In the genomic region with DNA sequence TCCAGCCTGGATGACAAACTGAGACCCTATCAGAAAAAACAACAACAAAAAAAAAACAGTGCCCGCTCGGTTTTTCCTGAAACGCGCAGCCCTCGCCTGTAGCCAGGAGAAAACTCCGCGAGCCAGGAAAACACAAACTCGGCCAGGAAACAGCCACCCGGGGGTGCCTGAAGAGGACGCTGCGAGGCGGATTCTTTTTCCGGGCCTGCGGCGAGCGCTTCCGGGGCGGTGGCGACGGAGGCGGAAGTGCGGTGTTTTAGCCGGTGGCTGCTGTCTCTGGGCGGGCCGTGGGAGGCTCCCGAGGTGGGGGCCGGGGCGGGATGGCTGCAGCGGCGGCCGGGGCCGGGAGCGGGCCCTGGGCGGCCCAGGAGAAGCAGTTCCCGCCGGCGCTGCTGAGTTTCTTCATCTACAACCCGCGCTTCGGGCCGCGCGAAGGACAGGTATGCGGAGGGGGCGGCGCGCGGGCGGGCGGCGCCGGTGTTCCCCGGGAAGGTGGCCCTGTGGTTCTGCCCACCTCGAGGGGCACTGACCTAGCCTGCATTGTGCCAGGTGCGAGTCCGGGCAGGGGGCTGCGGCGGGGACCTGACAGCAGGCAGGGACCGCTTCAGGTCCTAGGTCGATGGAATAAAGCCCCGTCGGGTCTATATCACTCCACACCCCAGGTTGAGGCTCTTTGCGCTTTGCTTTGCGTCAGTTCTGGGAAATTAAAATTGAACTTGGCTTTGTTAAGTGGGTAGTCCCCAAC, we compare ENCODE assay signal across 8 cellular contexts. TPM values are rescaled to one million over a fixed set of nuclear protein-coding genes. Genes with fewer than 3 reads are reported as not detected.
DNase-seq lines count a peak whose midpoint lies in the region; ATAC-seq lines count a peak whose summit lies in the region.
"Not testable (repeated sequence)": the region's sequence is repeated elsewhere in the genome, so short reads cannot be mapped to it uniquely, and the experiment has no call there.

A gene (plus strand): TSS at position 254 of the 745 bp plus-strand sequence. CDS start 67 bp downstream, at position 321.

- not testable (repeated sequence) for H3K4me1 ChIP-seq in GM23248 (ENCODE audit: insufficient read depth); Karpas-422 (ENCODE audit: low read length); neuronal stem cell (ENCODE audit: control insufficient read depth in 2 of 2, insufficient read depth in 1 of 2, low read depth in 1 of 2, low read length in 2 of 2)

- 0 to 1% methylated on average over 16 to 21 of the region's 64 CpGs for WGBS in GM23248 (ENCODE audit: low coverage in 1 of 2, low lambda C conversion rate in 2 of 2, missing lambda C conversion rate in 2 of 2), 2 experiments
- no CpG with 5 or more reads among the region's 64 CpGs for WGBS in neuronal stem cell (ENCODE audit: extremely low coverage in 2 of 2, insufficient read length in 2 of 2, insufficient replicate concordance in 1 of 2), 2 donors

- not testable (repeated sequence) for H3K4ac ChIP-seq in neuronal stem cell (ENCODE audit: low read length)

- H3K9me3 ChIP-seq in GM23248 (ENCODE audit: low read depth); Karpas-422 (ENCODE audit: low read length); SK-N-MC (ENCODE audit: low read depth, low read length); neuronal stem cell (replicated peaks in 1 of 2; ENCODE audit: control insufficient read depth in 2 of 2, insufficient read depth in 1 of 2, low read depth in 1 of 2, low read length in 2 of 2): not testable (repeated sequence)

- not testable (repeated sequence) for H2BK120ac ChIP-seq in neuronal stem cell (ENCODE audit: low read depth, low read length)

- in situ Hi-C loops in G401 (cut with HindIII; ENCODE audit: low sequenced_read_pairs); GM23248 (cut with MboI): not testable (repeated sequence)

- H3K9me3 Mint-ChIP-seq in stimulated activated naive CD8-positive, alpha-beta T cell treated with anti-CD3 and anti-CD28 coated beads, Interleukin-15, amount 100 ng/mL, for 72 hours, result not testable (repeated sequence)

- H3F3A ChIP-seq in GM23248 (ENCODE audit: insufficient read depth), result not testable (repeated sequence)

- DNase-seq in G401 (ENCODE audit: low spot score) (peak; percentile 65), GM23248 (peak; percentile 73), Karpas-422 (peak; percentile 83), SK-N-MC (ENCODE audit: low read depth, low spot score) (peak; percentile 1), foreskin melanocyte (peak; percentile 11), neuronal stem cell (ENCODE audit: low spot score) (peak; percentile 14)
- DNase-seq in activated naive CD4-positive, alpha-beta T cell (lab: John Stamatoyannopoulos, UW), result peak in 3 of 4 experiments; percentile 25 to 63 (median 26)
- DNase-seq in stimulated activated naive CD8-positive, alpha-beta T cell treated with anti-CD3 and anti-CD28 coated beads, Interleukin-15, amount 100 ng/mL, for 72 hours, result peak; percentile 62 to 79

- not testable (repeated sequence) for H4K20me1 ChIP-seq in GM23248 (ENCODE audit: insufficient read depth); Karpas-422 (ENCODE audit: insufficient read depth, low read depth, low read length)

- not testable (repeated sequence) for H3K27me3 ChIP-seq in GM23248 (replicated peaks; ENCODE audit: insufficient read depth); Karpas-422 (ENCODE audit: low read length); neuronal stem cell (ENCODE audit: control insufficient read depth in 3 of 3, insufficient read depth in 3 of 3, low read depth in 1 of 3, low read length in 3 of 3)

- H3K79me1 ChIP-seq in neuronal stem cell (ENCODE audit: low read depth, low read length), result not testable (repeated sequence)

- not testable (repeated sequence) for H3K23ac ChIP-seq in neuronal stem cell (ENCODE audit: low read depth, low read length, poor library complexity)

- not testable (repeated sequence) for H2BK12ac ChIP-seq in neuronal stem cell (ENCODE audit: low read length)

- peak within 1 kb of the TSS; percentile 30; the same call in 1 of the 2 replicates for H3K27ac ChIP-seq in GM23248
- not testable (repeated sequence) for H3K27ac ChIP-seq in Karpas-422 (ENCODE audit: low read length); SK-N-MC; neuronal stem cell (replicated peaks; ENCODE audit: low read length)

- H3K4me2 ChIP-seq in GM23248 (ENCODE audit: unreplicated experiment) (peak within 1 kb of the TSS; percentile 53), Karpas-422 (ENCODE audit: low read depth, low read length, poor library complexity, severe bottlenecking) (peak within 1 kb of the TSS; percentile 56)
- H3K4me2 ChIP-seq in neuronal stem cell (ENCODE audit: insufficient read depth, low read length, poor library complexity, severe bottlenecking), result not testable (repeated sequence)

- not testable (repeated sequence) for H3K27me3 Mint-ChIP-seq in stimulated activated naive CD8-positive, alpha-beta T cell treated with anti-CD3 and anti-CD28 coated beads, Interleukin-15, amount 100 ng/mL, for 72 hours

- H2BK15ac ChIP-seq in neuronal stem cell (ENCODE audit: low read length), result not testable (repeated sequence)

- not testable (repeated sequence) for H4K91ac ChIP-seq in neuronal stem cell (ENCODE audit: low read depth, low read length, poor library complexity)

- peak within 1 kb of the TSS; percentile 85 to 87 for H3K4me3 Mint-ChIP-seq in stimulated activated naive CD8-positive, alpha-beta T cell treated with anti-CD3 and anti-CD28 coated beads, Interleukin-15, amount 100 ng/mL, for 72 hours

- not testable (repeated sequence) for H3K14ac ChIP-seq in neuronal stem cell (ENCODE audit: low read length)

- H3K4me3 ChIP-seq in GM23248 (peak within 1 kb of the TSS; percentile 68), Karpas-422 (ENCODE audit: low read length) (peak within 1 kb of the TSS; percentile 61; the same call in 1 of the 2 replicates), SK-N-MC (peak within 1 kb of the TSS; percentile 66), neuronal stem cell (ENCODE audit: low read length in 2 of 2) (peak within 1 kb of the TSS; percentile 47 to 71)

- not testable (repeated sequence) for H3K4me1 Mint-ChIP-seq in stimulated activated naive CD8-positive, alpha-beta T cell treated with anti-CD3 and anti-CD28 coated beads, Interleukin-15, amount 100 ng/mL, for 72 hours

- not testable (repeated sequence) for H3K36me3 ChIP-seq in GM23248 (ENCODE audit: low read depth); Karpas-422 (ENCODE audit: insufficient read depth, low read length); SK-N-MC (ENCODE audit: insufficient read depth, low read length); neuronal stem cell (replicated peaks in 1 of 2; ENCODE audit: control insufficient read depth in 2 of 2, insufficient read depth in 2 of 2, low read length in 2 of 2)

- H4K8ac ChIP-seq in neuronal stem cell (ENCODE audit: low read depth, low read length), result not testable (repeated sequence)

- peak; percentile 95 for ATAC-seq in stimulated activated naive CD8-positive, alpha-beta T cell treated with anti-CD3 and anti-CD28 coated beads, Interleukin-15, amount 100 ng/mL, for 72 hours

- H2AK5ac ChIP-seq in neuronal stem cell (ENCODE audit: low read depth, low read length), result not testable (repeated sequence)

- H3K9ac ChIP-seq in GM23248, result peak within 1 kb of the TSS; percentile 75
- H3K9ac ChIP-seq in Karpas-422 (ENCODE audit: low read length), result peak within 1 kb of the TSS; percentile 61
- not testable (repeated sequence) for H3K9ac ChIP-seq in SK-N-MC (ENCODE audit: insufficient read length); neuronal stem cell (ENCODE audit: low read depth, low read length, poor library complexity)

- H2BK5ac ChIP-seq in neuronal stem cell (ENCODE audit: low read length), result not testable (repeated sequence)

- peak within 1 kb of the TSS; percentile 89 to 94 for H3K27ac Mint-ChIP-seq in stimulated activated naive CD8-positive, alpha-beta T cell treated with anti-CD3 and anti-CD28 coated beads, Interleukin-15, amount 100 ng/mL, for 72 hours

- peak within 1 kb of the TSS; percentile 78 for H2AFZ ChIP-seq in GM23248
- not testable (repeated sequence) for H2AFZ ChIP-seq in Karpas-422 (ENCODE audit: low read length)
- H2AFZ ChIP-seq in neuronal stem cell (ENCODE audit: low read length), result peak within 1 kb of the TSS; percentile 49

- not testable (repeated sequence) for H3K9me2 ChIP-seq in GM23248 (ENCODE audit: insufficient read depth); Karpas-422 (replicated peaks; ENCODE audit: insufficient read depth, low read length)

- H3K79me2 ChIP-seq in GM23248 (ENCODE audit: insufficient read depth), result peaks cover 12% of the 10 kb centered on the region
- H3K79me2 ChIP-seq in Karpas-422 (ENCODE audit: low read length), result not testable (repeated sequence)

- H3K18ac ChIP-seq in neuronal stem cell (ENCODE audit: low read length), result not testable (repeated sequence)

RNA-seq across cellular contexts. Expression of the gene that starts here (rescaled TPM):
- 68.7 and 72.5 TPM in 2 replicates for total RNA-seq in G401 (2014; rRNA removed; shearing (Covaris generic))
- total RNA-seq in GM23248 (2014; rRNA removed; shearing (Covaris generic)), result 82.1 and 97.0 TPM in 2 replicates
- polyA plus RNA-seq in GM23248 (2016; fragmentation: Nextera tagmentation; extraction: Ambion mirVana), result 115 and 116 TPM in 2 replicates
- 52.1 and 61.2 TPM in 2 replicates for total RNA-seq in Karpas-422 (2014; rRNA removed; shearing (Covaris generic); ENCODE audit: low replicate concordance)
- 82.0 TPM for polyA plus RNA-seq in neuronal stem cell (2013, experiment 1 of 2)
- 84.9 TPM for polyA plus RNA-seq in neuronal stem cell (2013, experiment 2 of 2)

Comparison
In these comparisons a context has a peak if more than half of its experiments do, and no peak if none do; other contexts are left out.
1. DNase-seq: peak in every context shown above with its lines; median percentile 83 in Karpas-422; 73 in GM23248; 70 in stimulated activated naive CD8-positive, alpha-beta T cell treated with anti-CD3 and anti-CD28 coated beads, Interleukin-15, amount 100 ng/mL, for 72 hours; 65 in G401; 26 in activated naive CD4-positive, alpha-beta T cell; 14 in neuronal stem cell; 11 in foreskin melanocyte; 1 in SK-N-MC.